In genomic region chr14:68230941-68231717, GRCh38 we compare ENCODE assay signal across 13 cellular contexts.
DNase-seq lines count a peak whose midpoint lies in the region; ATAC-seq, FAIRE-seq and TF ChIP-seq lines count a peak whose summit lies in the region.
"Had no signal": no experiment of that assay in that cellular context is flagged by ENCODE, and none has a peak within 500 bp of the region (broad histone marks: within the 10 kb centered on the region; RNA-seq: fewer than 3 reads in every experiment).

No MANE protein-coding gene starts in this region.

- no peaks in the 10 kb centered on the region for H3K79me1 ChIP-seq in neuronal stem cell (ENCODE audit: low read depth, low read length)

- H3K27ac Mint-ChIP-seq in T-helper 2 cell treated with Interferon-gamma antibody and Interleukin-4, amounts not matched to agents 5 μg/mL and 100 μg/mL, for 36 hours: no peak overlapping the region

- H3K23ac ChIP-seq in neuronal stem cell (ENCODE audit: low read depth, low read length, poor library complexity): no peak overlapping the region

- H3K27ac ChIP-seq in AG04450 (ENCODE audit: low read depth, low read length) (peak overlapping the region; percentile 80), endothelial cell of umbilical vein (ENCODE audit: insufficient read depth, low read depth, low read length) (peak overlapping the region; percentile 99), muscle layer of colon (ENCODE audit: low read depth, low read length) (peak overlapping the region; percentile 91), MM.1S (ENCODE audit: low read length) (no peak overlapping the region), neuronal stem cell (replicated peaks; ENCODE audit: low read length) (no peak overlapping the region)
- H3K27ac ChIP-seq: C4-2B had no signal

- H3K27me3 Mint-ChIP-seq in T-helper 2 cell treated with Interferon-gamma antibody and Interleukin-4, amounts not matched to agents 5 μg/mL and 100 μg/mL, for 36 hours (ENCODE audit: low read depth): no peaks in the 10 kb centered on the region

- intact Hi-C loops in endothelial cell of umbilical vein (cut with micrococcal nuclease): loop anchor here (5.0 kb wide), 1 partner anchor 89 kb away; no protein-coding TSS in a partner anchor

- CTCF ChIA-PET in AG04450 (lab: Charles Lee): interaction anchor here (0.9 kb wide), 1 partner anchor 287 kb away, joined by 8 read pairs; no protein-coding TSS in a partner anchor
- CTCF ChIA-PET in endothelial cell of umbilical vein (lab: Charles Lee): interaction anchor here (0.6 to 1.3 kb wide), 6 partner anchors 13 to 518 kb away, joined by 3 to 5 read pairs (median 3); no protein-coding TSS in a partner anchor

- H2BK5ac ChIP-seq in neuronal stem cell (ENCODE audit: low read length): no peak overlapping the region

- no peaks in the 10 kb centered on the region for H3K9me3 Mint-ChIP-seq in T-helper 2 cell treated with Interferon-gamma antibody and Interleukin-4, amounts not matched to agents 5 μg/mL and 100 μg/mL, for 36 hours

- H2BK15ac ChIP-seq in neuronal stem cell (ENCODE audit: low read length): no peak overlapping the region

- H3K4ac ChIP-seq in neuronal stem cell (ENCODE audit: low read length): no peak overlapping the region

- TF ChIP-seq CTCF in AG04450 (IDR thresholded peaks at IDR 0.05; ENCODE audit: low read depth, low read length) (no peak), endothelial cell of umbilical vein (IDR thresholded peaks at IDR 0.05; ENCODE audit: extremely low read depth in 1 of 2, insufficient read depth in 1 of 2, low read depth in 1 of 2, low read length in 2 of 2) (no peak), MM.1S (IDR thresholded peaks at IDR 0.05; ENCODE audit: low read length) (no peak)

- H3K9me2 ChIP-seq in MM.1S (replicated peaks; ENCODE audit: insufficient read depth, low read length): no peaks in the 10 kb centered on the region

- no peak overlapping the region for H2BK120ac ChIP-seq in neuronal stem cell (ENCODE audit: low read depth, low read length)

- H2BK12ac ChIP-seq in neuronal stem cell (ENCODE audit: low read length): no peak overlapping the region

- DNase-seq in AG04450 (ENCODE audit: low read depth, low spot score): no peak
- DNase-seq in M059J (ENCODE audit: low read depth): peak; percentile 57
- DNase-seq in endothelial cell of umbilical vein (ENCODE audit: low read depth, low spot score): peak; percentile 52
- DNase-seq in MM.1S: no peak
- DNase-seq in neuronal stem cell (ENCODE audit: low spot score): no peak
- DNase-seq in T-helper 2 cell treated with Interferon-gamma antibody and Interleukin-4, amounts not matched to agents 5 μg/mL and 100 μg/mL, for 36 hours (ENCODE audit: low spot score): no peak
- DNase-seq: activated CD8-positive, alpha-beta memory T cell treated with anti-CD3 and anti-CD28 coated beads for 24 hours; Kasumi-1; NCI-H446 had no signal

- no peak for ATAC-seq in HG02970 (IDR thresholded peaks at IDR 0.05; ENCODE audit: low FRiP score, unreplicated experiment)

- no peak overlapping the region for H3K4me3 Mint-ChIP-seq in T-helper 2 cell treated with Interferon-gamma antibody and Interleukin-4, amounts not matched to agents 5 μg/mL and 100 μg/mL, for 36 hours
- H3K4me3 Mint-ChIP-seq: neural crest cell had no signal

- H3K36me3 ChIP-seq in endothelial cell of umbilical vein (ENCODE audit: control insufficient read depth in 2 of 2, extremely low read depth in 1 of 2, insufficient read depth in 2 of 2, low read length in 2 of 2) (no peaks in the 10 kb centered on the region), muscle layer of colon (ENCODE audit: insufficient read depth, low read length) (no peaks in the 10 kb centered on the region), MM.1S (replicated peaks; ENCODE audit: insufficient read depth, low read length) (no peaks in the 10 kb centered on the region), neuronal stem cell (replicated peaks in 1 of 2; ENCODE audit: control insufficient read depth in 2 of 2, insufficient read depth in 2 of 2, low read length in 2 of 2) (no peaks in the 10 kb centered on the region)

- peaks cover 3% of the 10 kb centered on the region for H3K4me1 Mint-ChIP-seq in T-helper 2 cell treated with Interferon-gamma antibody and Interleukin-4, amounts not matched to agents 5 μg/mL and 100 μg/mL, for 36 hours (ENCODE audit: low read depth)
- H3K4me1 Mint-ChIP-seq: neural crest cell had no signal

- no peaks in the 10 kb centered on the region for H4K20me1 ChIP-seq in endothelial cell of umbilical vein (replicated peaks; ENCODE audit: control insufficient read depth, extremely low read depth, insufficient read depth, low read length)
- no peaks in the 10 kb centered on the region for H4K20me1 ChIP-seq in MM.1S (ENCODE audit: insufficient read depth, low read length)

- no peaks in the 10 kb centered on the region for H3K9me3 ChIP-seq in AG04450 (ENCODE audit: control insufficient read depth, insufficient read depth, low read length)
- no peaks in the 10 kb centered on the region for H3K9me3 ChIP-seq in endothelial cell of umbilical vein (replicated peaks; ENCODE audit: control insufficient read depth, insufficient read depth, low read length)
- H3K9me3 ChIP-seq in muscle layer of colon (ENCODE audit: low read length): no peaks in the 10 kb centered on the region
- no peaks in the 10 kb centered on the region for H3K9me3 ChIP-seq in MM.1S (replicated peaks; ENCODE audit: insufficient read depth, low read length)
- no peaks in the 10 kb centered on the region for H3K9me3 ChIP-seq in neuronal stem cell (replicated peaks in 1 of 2; ENCODE audit: control insufficient read depth in 2 of 2, insufficient read depth in 1 of 2, low read depth in 1 of 2, low read length in 2 of 2)

- dilution Hi-C loops in endothelial cell of umbilical vein (cut with MboI; ENCODE audit: extremely low pct_ligation_motif_present, low sequenced_read_pairs): no loop called here

- WGBS in neuronal stem cell (ENCODE audit: extremely low coverage in 2 of 2, insufficient read length in 2 of 2, insufficient replicate concordance in 1 of 2), 2 donors: 100% methylated on average over 1 of the region's 2 CpGs; no CpG with 5 or more reads in 1 of the 2 donors

- POLR2A ChIA-PET in AG04450 (lab: Yijun Ruan, JAX): no interaction called here
- POLR2A ChIA-PET in endothelial cell of umbilical vein (lab: Charles Lee): no interaction called here

- peak overlapping the region; percentile 95 for H3K4me2 ChIP-seq in endothelial cell of umbilical vein (ENCODE audit: insufficient read depth, low read length)
- H3K4me2 ChIP-seq in MM.1S (ENCODE audit: low read depth, low read length): no peak overlapping the region
- H3K4me2 ChIP-seq in neuronal stem cell (ENCODE audit: insufficient read depth, low read length, poor library complexity, severe bottlenecking): no peak overlapping the region

- no peak overlapping the region for H3K14ac ChIP-seq in neuronal stem cell (ENCODE audit: low read length)

- H3K18ac ChIP-seq in neuronal stem cell (ENCODE audit: low read length): no peak overlapping the region

- H3K9me1 ChIP-seq in endothelial cell of umbilical vein (replicated peaks; ENCODE audit: control insufficient read depth, extremely low read depth, insufficient read depth, low read length): no peaks in the 10 kb centered on the region

- no peak overlapping the region for H4K91ac ChIP-seq in neuronal stem cell (ENCODE audit: low read depth, low read length, poor library complexity)

- H3K4me3 ChIP-seq in AG04450 (ENCODE audit: low read depth, low read length) (no peak overlapping the region), endothelial cell of umbilical vein (replicated peaks in 1 of 3; ENCODE audit: insufficient read depth in 1 of 3, low read depth in 1 of 3, low read length in 3 of 3) (peak overlapping the region in 1 of 3 experiments; percentile 11), muscle layer of colon (ENCODE audit: low read depth in 1 of 2, low read length in 2 of 2) (no peak overlapping the region), MM.1S (ENCODE audit: low read length) (no peak overlapping the region), neuronal stem cell (ENCODE audit: low read length in 2 of 2) (no peak overlapping the region)

- no peaks in the 10 kb centered on the region for H3F3A ChIP-seq in MM.1S (ENCODE audit: insufficient read depth, low read length)

- H3K36me3 Mint-ChIP-seq in T-helper 2 cell treated with Interferon-gamma antibody and Interleukin-4, amounts not matched to agents 5 μg/mL and 100 μg/mL, for 36 hours (ENCODE audit: low read depth): no peaks in the 10 kb centered on the region

- no peak overlapping the region for H4K8ac ChIP-seq in neuronal stem cell (ENCODE audit: low read depth, low read length)

- no peaks in the 10 kb centered on the region for H3K27me3 ChIP-seq in AG04450 (ENCODE audit: control insufficient read depth, insufficient read depth, low read length)
- H3K27me3 ChIP-seq in endothelial cell of umbilical vein (ENCODE audit: control insufficient read depth in 2 of 2, insufficient read depth in 2 of 2, low read length in 2 of 2): no peaks in the 10 kb centered on the region
- no peaks in the 10 kb centered on the region for H3K27me3 ChIP-seq in muscle layer of colon (ENCODE audit: control insufficient read depth in 1 of 2, insufficient read depth in 2 of 2, low read length in 2 of 2)
- no peaks in the 10 kb centered on the region for H3K27me3 ChIP-seq in MM.1S (replicated peaks; ENCODE audit: insufficient read depth, low read length)
- no peaks in the 10 kb centered on the region for H3K27me3 ChIP-seq in neuronal stem cell (ENCODE audit: control insufficient read depth in 3 of 3, insufficient read depth in 3 of 3, low read depth in 1 of 3, low read length in 3 of 3)

- no peak for TF ChIP-seq POLR2A in endothelial cell of umbilical vein (IDR thresholded peaks at IDR 0.05; ENCODE audit: low read depth, low read length)

- peak overlapping the region; percentile 31 for H2AFZ ChIP-seq in endothelial cell of umbilical vein (ENCODE audit: low read depth, low read length)
- H2AFZ ChIP-seq in MM.1S (ENCODE audit: low read length): no peak overlapping the region
- H2AFZ ChIP-seq in neuronal stem cell (ENCODE audit: low read length): no peak overlapping the region

- H3K4me1 ChIP-seq in endothelial cell of umbilical vein (ENCODE audit: control insufficient read depth, extremely low read depth, insufficient read depth, low read length) (peaks cover 30% of the 10 kb centered on the region), muscle layer of colon (ENCODE audit: insufficient read depth, low read length) (peaks cover 40% of the 10 kb centered on the region), MM.1S (ENCODE audit: low read length) (peaks cover 7% of the 10 kb centered on the region; the same call in 1 of the 2 replicates), neuronal stem cell (ENCODE audit: control insufficient read depth in 2 of 2, insufficient read depth in 1 of 2, low read depth in 1 of 2, low read length in 2 of 2) (peaks cover 0 to 9% of the 10 kb centered on the region in 2 donors)

- H2AK5ac ChIP-seq in neuronal stem cell (ENCODE audit: low read depth, low read length): no peak overlapping the region

- H3K79me2 ChIP-seq in endothelial cell of umbilical vein (ENCODE audit: control insufficient read depth, insufficient read depth, low read length) (no peaks in the 10 kb centered on the region), MM.1S (ENCODE audit: low read length) (no peaks in the 10 kb centered on the region)

- FAIRE-seq in endothelial cell of umbilical vein (lab: Jason Lieb, UNC): no peak

- H3K9ac ChIP-seq in endothelial cell of umbilical vein (replicated peaks; ENCODE audit: extremely low read depth, insufficient read depth, low read length) (peak overlapping the region; percentile 57), muscle layer of colon (ENCODE audit: low read length) (no peak overlapping the region), MM.1S (ENCODE audit: low read length) (no peak overlapping the region), neuronal stem cell (ENCODE audit: low read depth, low read length, poor library complexity) (no peak overlapping the region)

- BruUV-seq in endothelial cell of umbilical vein (replicated peaks; lab: Mats Ljungman, UMichigan): TSS peak; percentile 86

Comparison
In these comparisons a context has a peak if more than half of its experiments do, and no peak if none do; other contexts are left out.
1. DNase-seq: peak in M059J (single experiment) and endothelial cell of umbilical vein (single experiment); none in AG04450 (single experiment), MM.1S (single experiment), neuronal stem cell (single experiment) and T-helper 2 cell treated with Interferon-gamma antibody and Interleukin-4, amounts not matched to agents 5 μg/mL and 100 μg/mL, for 36 hours (single experiment).
2. H3K27ac ChIP-seq: peak in AG04450 (single experiment), endothelial cell of umbilical vein (single experiment) and muscle layer of colon (single experiment); none in MM.1S (single experiment) and neuronal stem cell (single experiment).